In the genomic region with DNA sequence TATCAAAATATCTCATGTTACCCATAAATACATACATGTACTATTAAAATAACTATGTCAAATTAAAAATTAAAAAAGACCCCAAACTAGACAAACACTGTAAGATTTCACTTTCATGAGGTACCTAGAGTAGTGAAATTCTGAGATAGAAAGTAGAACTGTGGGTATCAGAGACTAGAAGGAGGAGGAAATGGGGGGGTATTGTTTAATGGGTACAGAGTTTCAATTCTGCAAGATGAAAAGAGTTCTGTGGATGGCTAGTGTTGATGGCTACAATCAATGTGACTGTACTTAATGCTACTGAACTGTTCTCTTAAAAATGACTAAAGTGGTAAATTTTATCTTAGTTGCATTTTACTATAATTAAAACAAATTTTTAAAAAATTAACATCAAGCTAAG, we compare ENCODE assay signal across 8 cellular contexts. TPM values are rescaled to one million over a fixed set of nuclear protein-coding genes. Genes with fewer than 3 reads are reported as not detected.
DNase-seq lines count a peak whose midpoint lies in the region; ATAC-seq and TF ChIP-seq lines count a peak whose summit lies in the region.

No MANE protein-coding gene starts in this region.

- no peak overlapping the region for H3K4me3 Mint-ChIP-seq in activated naive CD4-positive, alpha-beta T cell treated with anti-CD3 and anti-CD28 coated beads, Interleukin-2, amount 50 U/mL, for 24 hours
- H3K4me3 Mint-ChIP-seq in stimulated activated naive CD8-positive, alpha-beta T cell treated with anti-CD3 and anti-CD28 coated beads, Interleukin-15, amount 100 ng/mL, for 72 hours = peak overlapping the region; percentile 45 to 71

- H3K36me3 Mint-ChIP-seq in activated naive CD4-positive, alpha-beta T cell treated with anti-CD3 and anti-CD28 coated beads, Interleukin-2, amount 50 U/mL, for 24 hours = peaks cover 19% of the 10 kb centered on the region

- H3K27ac Mint-ChIP-seq in activated naive CD4-positive, alpha-beta T cell treated with anti-CD3 and anti-CD28 coated beads, Interleukin-2, amount 50 U/mL, for 24 hours = peak overlapping the region; percentile 80
- peak overlapping the region in 1 of 2 donors; percentile 72 for H3K27ac Mint-ChIP-seq in stimulated activated naive CD8-positive, alpha-beta T cell treated with anti-CD3 and anti-CD28 coated beads, Interleukin-15, amount 100 ng/mL, for 72 hours

- peaks cover 12% of the 10 kb centered on the region for H3K9me3 Mint-ChIP-seq in activated naive CD4-positive, alpha-beta T cell treated with anti-CD3 and anti-CD28 coated beads, Interleukin-2, amount 50 U/mL, for 24 hours
- peaks cover 20 to 27% of the 10 kb centered on the region in 2 donors for H3K9me3 Mint-ChIP-seq in stimulated activated naive CD8-positive, alpha-beta T cell treated with anti-CD3 and anti-CD28 coated beads, Interleukin-15, amount 100 ng/mL, for 72 hours

- DNase-seq in activated naive CD4-positive, alpha-beta T cell (lab: John Stamatoyannopoulos, UW) = no peak
- DNase-seq in stimulated activated naive CD8-positive, alpha-beta T cell treated with anti-CD3 and anti-CD28 coated beads, Interleukin-15, amount 100 ng/mL, for 72 hours = no peak
- no peak for DNase-seq in upper lobe of right lung
- no peak for DNase-seq in activated CD8-positive, alpha-beta memory T cell treated with anti-CD3 and anti-CD28 coated beads, Interleukin-2, amount 50 U/mL, for 48 hours

- peaks cover 93% of the 10 kb centered on the region for H3K4me1 Mint-ChIP-seq in activated naive CD4-positive, alpha-beta T cell treated with anti-CD3 and anti-CD28 coated beads, Interleukin-2, amount 50 U/mL, for 24 hours
- H3K4me1 Mint-ChIP-seq in stimulated activated naive CD8-positive, alpha-beta T cell treated with anti-CD3 and anti-CD28 coated beads, Interleukin-15, amount 100 ng/mL, for 72 hours = peaks cover 67% of the 10 kb centered on the region

- H3K27me3 ChIP-seq in upper lobe of right lung = no peaks in the 10 kb centered on the region

- H3K9me3 ChIP-seq in upper lobe of right lung = no peaks in the 10 kb centered on the region

- H3K27ac ChIP-seq in upper lobe of right lung = no peak overlapping the region

- no peaks in the 10 kb centered on the region for H3K27me3 Mint-ChIP-seq in activated naive CD4-positive, alpha-beta T cell treated with anti-CD3 and anti-CD28 coated beads, Interleukin-2, amount 50 U/mL, for 24 hours
- no peaks in the 10 kb centered on the region for H3K27me3 Mint-ChIP-seq in stimulated activated naive CD8-positive, alpha-beta T cell treated with anti-CD3 and anti-CD28 coated beads, Interleukin-15, amount 100 ng/mL, for 72 hours

- TF ChIP-seq CTCF in upper lobe of right lung (IDR thresholded peaks at IDR 0.05) = no peak

- intact Hi-C loops in upper lobe of right lung (cut with DNase I) = no loop called here

- no peaks in the 10 kb centered on the region for H3K36me3 ChIP-seq in upper lobe of right lung

- no peak overlapping the region for H3K4me3 ChIP-seq in upper lobe of right lung

- peaks cover 8% of the 10 kb centered on the region for H3K4me1 ChIP-seq in upper lobe of right lung

- ATAC-seq in HG02678 (IDR thresholded peaks at IDR 0.05; ENCODE audit: unreplicated experiment) (peak; percentile 84), HG03571 (IDR thresholded peaks at IDR 0.05; ENCODE audit: unreplicated experiment) (peak; percentile 71), HG03439 (IDR thresholded peaks at IDR 0.05; ENCODE audit: unreplicated experiment) (no peak), upper lobe of right lung (no peak)
- peak; percentile 88 for ATAC-seq in stimulated activated naive CD8-positive, alpha-beta T cell treated with anti-CD3 and anti-CD28 coated beads, Interleukin-15, amount 100 ng/mL, for 72 hours

RNA-seq across cellular contexts. Expression of a gene that starts 36.6 kb away (rescaled TPM):
- total RNA-seq in upper lobe of right lung = 15.7 TPM

Comparison
In these comparisons a context has a peak if more than half of its experiments do, and no peak if none do; other contexts are left out.
1. ATAC-seq: peak in HG02678 (single experiment), HG03571 (single experiment) and stimulated activated naive CD8-positive, alpha-beta T cell treated with anti-CD3 and anti-CD28 coated beads, Interleukin-15, amount 100 ng/mL, for 72 hours (single experiment); none in HG03439 (single experiment) and upper lobe of right lung (single experiment).